Comparison of ENCODE assay signal across 8 cellular contexts in genomic region chr3:42880601-42881451, GRCh38. TPM values are rescaled to one million over a fixed set of nuclear protein-coding genes. Genes with fewer than 3 reads are reported as not detected.
DNase-seq lines count a peak whose midpoint lies in the region; ATAC-seq and TF ChIP-seq lines count a peak whose summit lies in the region.

No MANE protein-coding gene starts in this region.

- H3K9me3 Mint-ChIP-seq in GM23338, result no peaks in the 10 kb centered on the region

- ATAC-seq in GM23338, result peak; percentile 96

- H3K36me3 ChIP-seq in GM23338 (ENCODE audit: insufficient read depth), result no peaks in the 10 kb centered on the region
- no peaks in the 10 kb centered on the region for H3K36me3 ChIP-seq in Karpas-422 (ENCODE audit: insufficient read depth, low read length)

- H3K9me3 ChIP-seq in Karpas-422 (ENCODE audit: low read length), result no peaks in the 10 kb centered on the region

- TF ChIP-seq CTCF in GM23338 (conservative IDR thresholded peaks at IDR 0.05; ENCODE audit: low read depth in 2 of 2), result peak; percentile 63 to 94

- H2AFZ ChIP-seq in GM23338 (peak overlapping the region; percentile 97), Karpas-422 (ENCODE audit: low read length) (peak overlapping the region; percentile 91)

- DNase-seq in ELR (ENCODE audit: low read depth) (peak; percentile 86), GM23338 (ENCODE audit: low spot score) (peak; percentile 96), Karpas-422 (peak; percentile 96), SIG-M5 (lab: John Stamatoyannopoulos, UW) (peak; percentile 34), glomerular endothelial cell (ENCODE audit: extremely low read depth, low read depth, low spot score) (peak; percentile 1), nucleus accumbens (lab: John Stamatoyannopoulos, UW) (peak in 54 of 56 donors; percentile 22 to 86 (median 69)), superior temporal gyrus (ENCODE audit: extremely low spot score) (peak; percentile 84)
- peak; percentile 80 for DNase-seq in activated gamma-delta T cell treated with anti-CD3 and anti-CD28 coated beads, Interleukin-2, amount 50 U/mL, for 16 hours (ENCODE audit: low read depth)

- no peaks in the 10 kb centered on the region for H3K36me3 Mint-ChIP-seq in GM23338 (ENCODE audit: low read depth)

- no peaks in the 10 kb centered on the region for H3K27me3 Mint-ChIP-seq in GM23338 (ENCODE audit: insufficient read depth, low read depth, poor library complexity)

- peak overlapping the region; percentile 79 for H3K9ac ChIP-seq in Karpas-422 (ENCODE audit: low read length)

- 0 out of 2 replicates have a peak, but pooled peaks cover 4% of the 10 kb centered on the region for H3F3A ChIP-seq in GM23338 (replicated peaks; ENCODE audit: low read depth)

- H3K4me3 ChIP-seq in GM23338 (peak overlapping the region; percentile 76), Karpas-422 (ENCODE audit: low read length) (peak overlapping the region; percentile 68)

- H3K4me1 ChIP-seq in GM23338 (ENCODE audit: insufficient read depth), result peaks cover 18% of the 10 kb centered on the region
- peaks cover 13% of the 10 kb centered on the region for H3K4me1 ChIP-seq in Karpas-422 (ENCODE audit: low read length)

- H3K79me2 ChIP-seq in GM23338 (replicated peaks; ENCODE audit: insufficient read depth), result no peaks in the 10 kb centered on the region
- no peaks in the 10 kb centered on the region for H3K79me2 ChIP-seq in Karpas-422 (ENCODE audit: low read length)

- no peaks in the 10 kb centered on the region for H3K9me2 ChIP-seq in GM23338 (ENCODE audit: insufficient read depth)
- no peaks in the 10 kb centered on the region for H3K9me2 ChIP-seq in Karpas-422 (replicated peaks; ENCODE audit: insufficient read depth, low read length)

- H3K27ac Mint-ChIP-seq in GM23338, result peak overlapping the region; percentile 51; the same call in 1 of the 2 replicates

- H3K27me3 ChIP-seq in GM23338 (ENCODE audit: insufficient read depth) (no peaks in the 10 kb centered on the region), Karpas-422 (ENCODE audit: low read length) (no peaks in the 10 kb centered on the region)

- peak overlapping the region; percentile 76 for H3K4me3 Mint-ChIP-seq in GM23338

- H3K4me2 ChIP-seq in GM23338, result peak overlapping the region; percentile 83
- peak overlapping the region; percentile 86 for H3K4me2 ChIP-seq in Karpas-422 (ENCODE audit: low read depth, low read length, poor library complexity, severe bottlenecking)

- peaks cover 20% of the 10 kb centered on the region; the same call in 2 of the 3 replicates for H3K4me1 Mint-ChIP-seq in GM23338

- H3K27ac ChIP-seq in GM23338 (ENCODE audit: low read depth) (no peak overlapping the region), Karpas-422 (ENCODE audit: low read length) (no peak overlapping the region)

- H4K20me1 ChIP-seq in GM23338 (replicated peaks; ENCODE audit: insufficient read depth), result no peaks in the 10 kb centered on the region
- H4K20me1 ChIP-seq in Karpas-422 (ENCODE audit: insufficient read depth, low read depth, low read length), result no peaks in the 10 kb centered on the region

TF ChIP-seq in GM23338, 12 proteins besides CTCF, POLR2A, EP300 and RAD21 (continues in another document):
- TF ChIP-seq ZNF114 (CRISPR knock-in tag; IDR thresholded peaks at IDR 0.05) (no peak), ETS1 (IDR thresholded peaks at IDR 0.05) (0 out of 2 replicates have a peak, but pooled peaks have one; percentile 52), NANOG (IDR thresholded peaks at IDR 0.05; ENCODE audit: borderline replicate concordance) (no peak), EZH2 (IDR thresholded peaks at IDR 0.05; ENCODE audit: low read depth, unreplicated experiment) (no peak), STAT1 (IDR thresholded peaks at IDR 0.05; ENCODE audit: unreplicated experiment) (no peak), POLR2AphosphoS5 (IDR thresholded peaks at IDR 0.05; ENCODE audit: low read depth) (peak; percentile 66), ZNF331 (CRISPR knock-in tag; IDR thresholded peaks at IDR 0.05; ENCODE audit: low read depth) (no peak), JUNB (IDR thresholded peaks at IDR 0.05; ENCODE audit: unreplicated experiment) (no peak), EZH2phosphoT487 (IDR thresholded peaks at IDR 0.05; ENCODE audit: unreplicated experiment) (no peak), CREB1 (CRISPR knock-in tag; IDR thresholded peaks at IDR 0.05; ENCODE audit: low read depth) (0 out of 2 replicates have a peak, but pooled peaks have one; percentile 18)
- TF ChIP-seq, protein P1, sequence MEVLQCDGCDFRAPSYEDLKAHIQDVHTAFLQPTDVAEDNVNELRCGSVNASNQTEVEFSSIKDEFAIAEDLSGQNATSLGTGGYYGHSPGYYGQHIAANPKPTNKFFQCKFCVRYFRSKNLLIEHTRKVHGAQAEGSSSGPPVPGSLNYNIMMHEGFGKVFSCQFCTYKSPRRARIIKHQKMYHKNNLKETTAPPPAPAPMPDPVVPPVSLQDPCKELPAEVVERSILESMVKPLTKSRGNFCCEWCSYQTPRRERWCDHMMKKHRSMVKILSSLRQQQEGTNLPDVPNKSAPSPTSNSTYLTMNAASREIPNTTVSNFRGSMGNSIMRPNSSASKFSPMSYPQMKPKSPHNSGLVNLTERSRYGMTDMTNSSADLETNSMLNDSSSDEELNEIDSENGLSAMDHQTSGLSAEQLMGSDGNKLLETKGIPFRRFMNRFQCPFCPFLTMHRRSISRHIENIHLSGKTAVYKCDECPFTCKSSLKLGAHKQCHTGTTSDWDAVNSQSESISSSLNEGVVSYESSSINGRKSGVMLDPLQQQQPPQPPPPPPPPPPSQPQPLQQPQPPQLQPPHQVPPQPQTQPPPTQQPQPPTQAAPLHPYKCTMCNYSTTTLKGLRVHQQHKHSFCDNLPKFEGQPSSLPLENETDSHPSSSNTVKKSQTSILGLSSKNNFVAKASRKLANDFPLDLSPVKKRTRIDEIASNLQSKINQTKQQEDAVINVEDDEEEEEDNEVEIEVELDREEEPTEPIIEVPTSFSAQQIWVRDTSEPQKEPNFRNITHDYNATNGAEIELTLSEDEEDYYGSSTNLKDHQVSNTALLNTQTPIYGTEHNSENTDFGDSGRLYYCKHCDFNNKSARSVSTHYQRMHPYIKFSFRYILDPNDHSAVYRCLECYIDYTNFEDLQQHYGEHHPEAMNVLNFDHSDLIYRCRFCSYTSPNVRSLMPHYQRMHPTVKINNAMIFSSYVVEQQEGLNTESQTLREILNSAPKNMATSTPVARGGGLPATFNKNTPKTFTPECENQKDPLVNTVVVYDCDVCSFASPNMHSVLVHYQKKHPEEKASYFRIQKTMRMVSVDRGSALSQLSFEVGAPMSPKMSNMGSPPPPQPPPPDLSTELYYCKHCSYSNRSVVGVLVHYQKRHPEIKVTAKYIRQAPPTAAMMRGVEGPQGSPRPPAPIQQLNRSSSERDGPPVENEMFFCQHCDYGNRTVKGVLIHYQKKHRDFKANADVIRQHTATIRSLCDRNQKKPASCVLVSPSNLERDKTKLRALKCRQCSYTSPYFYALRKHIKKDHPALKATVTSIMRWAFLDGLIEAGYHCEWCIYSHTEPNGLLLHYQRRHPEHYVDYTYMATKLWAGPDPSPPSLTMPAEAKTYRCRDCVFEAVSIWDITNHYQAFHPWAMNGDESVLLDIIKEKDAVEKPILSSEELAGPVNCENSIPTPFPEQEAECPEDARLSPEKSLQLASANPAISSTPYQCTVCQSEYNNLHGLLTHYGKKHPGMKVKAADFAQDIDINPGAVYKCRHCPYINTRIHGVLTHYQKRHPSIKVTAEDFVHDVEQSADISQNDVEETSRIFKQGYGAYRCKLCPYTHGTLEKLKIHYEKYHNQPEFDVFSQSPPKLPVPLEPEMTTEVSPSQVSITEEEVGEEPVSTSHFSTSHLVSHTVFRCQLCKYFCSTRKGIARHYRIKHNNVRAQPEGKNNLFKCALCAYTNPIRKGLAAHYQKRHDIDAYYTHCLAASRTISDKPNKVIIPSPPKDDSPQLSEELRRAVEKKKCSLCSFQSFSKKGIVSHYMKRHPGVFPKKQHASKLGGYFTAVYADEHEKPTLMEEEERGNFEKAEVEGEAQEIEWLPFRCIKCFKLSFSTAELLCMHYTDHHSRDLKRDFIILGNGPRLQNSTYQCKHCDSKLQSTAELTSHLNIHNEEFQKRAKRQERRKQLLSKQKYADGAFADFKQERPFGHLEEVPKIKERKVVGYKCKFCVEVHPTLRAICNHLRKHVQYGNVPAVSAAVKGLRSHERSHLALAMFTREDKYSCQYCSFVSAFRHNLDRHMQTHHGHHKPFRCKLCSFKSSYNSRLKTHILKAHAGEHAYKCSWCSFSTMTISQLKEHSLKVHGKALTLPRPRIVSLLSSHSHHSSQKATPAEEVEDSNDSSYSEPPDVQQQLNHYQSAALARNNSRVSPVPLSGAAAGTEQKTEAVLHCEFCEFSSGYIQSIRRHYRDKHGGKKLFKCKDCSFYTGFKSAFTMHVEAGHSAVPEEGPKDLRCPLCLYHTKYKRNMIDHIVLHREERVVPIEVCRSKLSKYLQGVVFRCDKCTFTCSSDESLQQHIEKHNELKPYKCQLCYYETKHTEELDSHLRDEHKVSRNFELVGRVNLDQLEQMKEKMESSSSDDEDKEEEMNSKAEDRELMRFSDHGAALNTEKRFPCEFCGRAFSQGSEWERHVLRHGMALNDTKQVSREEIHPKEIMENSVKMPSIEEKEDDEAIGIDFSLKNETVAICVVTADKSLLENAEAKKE (CRISPR knock-in tag; IDR thresholded peaks at IDR 0.05), result no peak

RNA-seq across cellular contexts. Expression of gene CYP8B1, which starts 5.1 kb away (rescaled TPM):
- total RNA-seq in GM23338 (2014; rRNA removed; shearing (Covaris generic)), result not detected in 2 replicates
- not detected in 2 replicates for polyA plus RNA-seq in GM23338 (2016; fragmentation: Nextera tagmentation; extraction: Ambion mirVana)
- not detected in 2 replicates for total RNA-seq in Karpas-422 (2014; rRNA removed; shearing (Covaris generic); ENCODE audit: low replicate concordance)
- not detected in 2 replicates for total RNA-seq in glomerular endothelial cell

RNA-seq across cellular contexts. Expression of gene ZNF662, which starts 25.1 kb away (rescaled TPM):
- 0.50 and 1.5 TPM in 2 replicates for total RNA-seq in GM23338 (2014; rRNA removed; shearing (Covaris generic))
- 0.84 and 1.4 TPM in 2 replicates for polyA plus RNA-seq in GM23338 (2016; fragmentation: Nextera tagmentation; extraction: Ambion mirVana)
- not detected in 2 replicates for total RNA-seq in Karpas-422 (2014; rRNA removed; shearing (Covaris generic); ENCODE audit: low replicate concordance)
- total RNA-seq in glomerular endothelial cell, result 0.63 and 1.5 TPM in 2 replicates

Comparison
In these comparisons a context has a peak if more than half of its experiments do, and no peak if none do; other contexts are left out.
1. DNase-seq: peak in every context shown above with its lines; median percentile 96 in GM23338; 96 in Karpas-422; 86 in ELR; 84 in superior temporal gyrus; 80 in activated gamma-delta T cell treated with anti-CD3 and anti-CD28 coated beads, Interleukin-2, amount 50 U/mL, for 16 hours; 69 in nucleus accumbens; 34 in SIG-M5; 1 in glomerular endothelial cell.